Comparison of ENCODE assay signal across 21 cellular contexts in genomic region chr3:70855139-70855538, GRCh38.
DNase-seq lines count a peak whose midpoint lies in the region; ATAC-seq, FAIRE-seq and TF ChIP-seq lines count a peak whose summit lies in the region.
"Had no signal": no experiment of that assay in that cellular context is flagged by ENCODE, and none has a peak within 500 bp of the region (broad histone marks: within the 10 kb centered on the region; RNA-seq: fewer than 3 reads in every experiment).

No MANE protein-coding gene starts in this region.

- peak overlapping the region; percentile 71 for H3K27ac ChIP-seq in brain microvascular endothelial cell
- H3K27ac ChIP-seq: RWPE1 had no signal

- TF ChIP-seq CTCF in brain microvascular endothelial cell (IDR thresholded peaks at IDR 0.05; ENCODE audit: low read depth, low read length, missing control alignments) (no peak), fibroblast of villous mesenchyme (IDR thresholded peaks at IDR 0.05; ENCODE audit: insufficient read depth, low read depth, low read length) (no peak), osteocyte (IDR thresholded peaks at IDR 0.05) (no peak)

- peak; percentile 13 for DNase-seq in AG20443 (ENCODE audit: low spot score)
- DNase-seq in brain microvascular endothelial cell = no peak
- DNase-seq in fibroblast of villous mesenchyme (ENCODE audit: low read depth) = peak; percentile 66
- no peak for DNase-seq in osteocyte (ENCODE audit: extremely low spot score, unreplicated experiment)
- no peak for DNase-seq in activated T-helper 1 cell treated with anti-CD3 and anti-CD28 coated beads, Interleukin-12 subunit alpha, Interleukin-12 subunit beta, Interleukin-2, Interleukin-4 antibody, amounts not matched to agents 30 ng/mL and 10 ng/mL and 1 ng/mL, durations not matched to agents 14 hours and 24 hours and 36 hours (ENCODE audit: low spot score)
- no peak for DNase-seq in GM19239 (ENCODE audit: insufficient read length, low spot score)
- no peak for DNase-seq in left lobe of liver (ENCODE audit: low spot score)
- DNase-seq in NCI-H1417 treated with DMSO at 0.1 percent for 48 hours (lab: John Stamatoyannopoulos, UW) = no peak
- DNase-seq: BE2C; CD4-positive, alpha-beta memory T cell; DMS79; H9; NCI-H1436 treated with DMSO at 0.1 percent for 48 hours; NCI-H2081; NCI-H2227 treated with DMSO at 0.1 percent for 48 hours; NCI-H524 treated with DMSO at 0.1 percent for 48 hours had no signal

- H3K27ac Mint-ChIP-seq in osteocyte (ENCODE audit: unreplicated experiment) = peak overlapping the region; percentile 73
- H3K27ac Mint-ChIP-seq in activated T-helper 1 cell treated with anti-CD3 and anti-CD28 coated beads, Interleukin-12 subunit alpha, Interleukin-12 subunit beta, Interleukin-2, Interleukin-4 antibody, amounts not matched to agents 30 ng/mL and 10 ng/mL and 1 ng/mL, durations not matched to agents 14 hours and 24 hours and 36 hours = no peak overlapping the region
- H3K27ac Mint-ChIP-seq: CD4-positive, alpha-beta memory T cell; H9 had no signal

- intact Hi-C loops in activated T-helper 1 cell treated with anti-CD3 and anti-CD28 coated beads, Interleukin-12 subunit alpha, Interleukin-12 subunit beta, Interleukin-2, Interleukin-4 antibody, amounts not matched to agents 30 ng/mL and 10 ng/mL and 1 ng/mL, durations not matched to agents 14 hours and 24 hours and 36 hours (cut with micrococcal nuclease) = loop anchor here (5.0 kb wide), 2 partner anchors 272 to 732 kb away; no protein-coding TSS in a partner anchor

- no peaks in the 10 kb centered on the region for H3K36me3 ChIP-seq in brain microvascular endothelial cell (replicated peaks)
- H3K36me3 ChIP-seq: BE2C had no signal

- H3K4me3 ChIP-seq in brain microvascular endothelial cell (ENCODE audit: low read depth, low read length) (no peak overlapping the region), fibroblast of villous mesenchyme (ENCODE audit: low read depth, low read length) (no peak overlapping the region)
- H3K4me3 ChIP-seq: A549, GM12878 had no signal

- FAIRE-seq in GM19239 (lab: Jason Lieb, UNC) = no peak
- FAIRE-seq: A549, GM12878, GM18507, HTR-8/SVneo had no signal

- no peak overlapping the region for H3K4me3 Mint-ChIP-seq in osteocyte (ENCODE audit: unreplicated experiment)
- no peak overlapping the region for H3K4me3 Mint-ChIP-seq in activated T-helper 1 cell treated with anti-CD3 and anti-CD28 coated beads, Interleukin-12 subunit alpha, Interleukin-12 subunit beta, Interleukin-2, Interleukin-4 antibody, amounts not matched to agents 30 ng/mL and 10 ng/mL and 1 ng/mL, durations not matched to agents 14 hours and 24 hours and 36 hours
- H3K4me3 Mint-ChIP-seq: CD4-positive, alpha-beta memory T cell; H9 had no signal

- no peaks in the 10 kb centered on the region for H3K27me3 Mint-ChIP-seq in osteocyte (ENCODE audit: unreplicated experiment)
- H3K27me3 Mint-ChIP-seq in activated T-helper 1 cell treated with anti-CD3 and anti-CD28 coated beads, Interleukin-12 subunit alpha, Interleukin-12 subunit beta, Interleukin-2, Interleukin-4 antibody, amounts not matched to agents 30 ng/mL and 10 ng/mL and 1 ng/mL, durations not matched to agents 14 hours and 24 hours and 36 hours (ENCODE audit: insufficient read depth) = peaks cover 6% of the 10 kb centered on the region

- H3K9me3 Mint-ChIP-seq in osteocyte (ENCODE audit: unreplicated experiment) = no peaks in the 10 kb centered on the region
- H3K9me3 Mint-ChIP-seq in activated T-helper 1 cell treated with anti-CD3 and anti-CD28 coated beads, Interleukin-12 subunit alpha, Interleukin-12 subunit beta, Interleukin-2, Interleukin-4 antibody, amounts not matched to agents 30 ng/mL and 10 ng/mL and 1 ng/mL, durations not matched to agents 14 hours and 24 hours and 36 hours = no peaks in the 10 kb centered on the region
- H3K9me3 Mint-ChIP-seq: CD4-positive, alpha-beta memory T cell had no signal

- in situ Hi-C loops in brain microvascular endothelial cell (cut with HindIII; ENCODE audit: low pct_ligation_motif_present, low sequenced_read_pairs) = no loop called here

- ATAC-seq in left lobe of liver = no peak
- ATAC-seq: A549, GM12878 had no signal

- H3K4me1 Mint-ChIP-seq in osteocyte (ENCODE audit: unreplicated experiment) = peaks cover 75% of the 10 kb centered on the region
- peaks cover 22% of the 10 kb centered on the region for H3K4me1 Mint-ChIP-seq in activated T-helper 1 cell treated with anti-CD3 and anti-CD28 coated beads, Interleukin-12 subunit alpha, Interleukin-12 subunit beta, Interleukin-2, Interleukin-4 antibody, amounts not matched to agents 30 ng/mL and 10 ng/mL and 1 ng/mL, durations not matched to agents 14 hours and 24 hours and 36 hours (ENCODE audit: low read depth)

- no peaks in the 10 kb centered on the region for H3K27me3 ChIP-seq in brain microvascular endothelial cell (replicated peaks)

- H3K36me3 Mint-ChIP-seq in osteocyte (ENCODE audit: unreplicated experiment) = no peaks in the 10 kb centered on the region
- H3K36me3 Mint-ChIP-seq in activated T-helper 1 cell treated with anti-CD3 and anti-CD28 coated beads, Interleukin-12 subunit alpha, Interleukin-12 subunit beta, Interleukin-2, Interleukin-4 antibody, amounts not matched to agents 30 ng/mL and 10 ng/mL and 1 ng/mL, durations not matched to agents 14 hours and 24 hours and 36 hours (ENCODE audit: low read depth) = no peaks in the 10 kb centered on the region
- H3K36me3 Mint-ChIP-seq: CD4-positive, alpha-beta memory T cell had no signal

Comparison
In these comparisons a context has a peak if more than half of its experiments do, and no peak if none do; other contexts are left out.
1. DNase-seq: peak in AG20443 (single experiment) and fibroblast of villous mesenchyme (single experiment); none in brain microvascular endothelial cell (single experiment), osteocyte (single experiment), activated T-helper 1 cell treated with anti-CD3 and anti-CD28 coated beads, Interleukin-12 subunit alpha, Interleukin-12 subunit beta, Interleukin-2, Interleukin-4 antibody, amounts not matched to agents 30 ng/mL and 10 ng/mL and 1 ng/mL, durations not matched to agents 14 hours and 24 hours and 36 hours (single experiment), GM19239 (single experiment), left lobe of liver (single experiment) and NCI-H1417 treated with DMSO at 0.1 percent for 48 hours (single experiment).